8 cellular contexts compared by ENCODE assay signal in genomic region chr1:18957136-18957521, GRCh38. TPM values are rescaled to one million over a fixed set of nuclear protein-coding genes. Genes with fewer than 3 reads are reported as not detected.
DNase-seq lines count a peak whose midpoint lies in the region; ATAC-seq and TF ChIP-seq lines count a peak whose summit lies in the region.

No MANE protein-coding gene starts in this region.

- H3K9me3 ChIP-seq in WERI-Rb-1 (ENCODE audit: severe bottlenecking) (no peaks in the 10 kb centered on the region), cardiac muscle cell (ENCODE audit: low read depth) (no peaks in the 10 kb centered on the region)

- DNase-seq in WERI-Rb-1 (peak; percentile 54), cardiac muscle cell (ENCODE audit: low read depth in 1 of 2, low spot score in 1 of 2) (peak in 1 of 2 donors; percentile 40), sciatic nerve (ENCODE audit: low spot score) (peak; percentile 82), NCI-H1092 (lab: John Stamatoyannopoulos, UW) (no peak)
- DNase-seq in NK-92 treated with Interleukin-12 subunit alpha and Interleukin-12 subunit beta, amount 100 ng/mL, for 24 hours (lab: John Stamatoyannopoulos, UW) = no peak

- peak overlapping the region; percentile 73 for H3K4me3 ChIP-seq in WERI-Rb-1 (ENCODE audit: low read depth, low read length)
- H3K4me3 ChIP-seq in cardiac muscle cell = peak overlapping the region; percentile 79

- intact Hi-C loops in sciatic nerve (cut with DNase I) = no loop called here

- H3K27ac ChIP-seq in WERI-Rb-1 = peak overlapping the region; percentile 5; the same call in 1 of the 2 replicates
- no peak overlapping the region for H3K27ac ChIP-seq in cardiac muscle cell

- H3K27me3 ChIP-seq in WERI-Rb-1 (ENCODE audit: insufficient read depth, low read depth, severe bottlenecking) (no peaks in the 10 kb centered on the region), cardiac muscle cell (peaks cover 28% of the 10 kb centered on the region)

- no peaks in the 10 kb centered on the region for H3K36me3 ChIP-seq in WERI-Rb-1
- no peaks in the 10 kb centered on the region for H3K36me3 ChIP-seq in cardiac muscle cell

- H3K4me1 ChIP-seq in cardiac muscle cell (ENCODE audit: low read depth) = no peaks in the 10 kb centered on the region

- no peak for TF ChIP-seq CTCF in WERI-Rb-1 (IDR thresholded peaks at IDR 0.05; ENCODE audit: low read depth, low read length)
- no peak for TF ChIP-seq CTCF in cardiac muscle cell (IDR thresholded peaks at IDR 0.05; ENCODE audit: low read depth, low read length)

- ATAC-seq in GM19452 (IDR thresholded peaks at IDR 0.05; ENCODE audit: unreplicated experiment) (peak; percentile 5), sciatic nerve (peak; percentile 24), GM21528 (IDR thresholded peaks at IDR 0.05; ENCODE audit: low FRiP score, unreplicated experiment) (no peak), HG02885 (IDR thresholded peaks at IDR 0.05; ENCODE audit: poor library complexity, unreplicated experiment) (no peak)

RNA-seq across cellular contexts. Expression of gene IFFO2, which starts 0.7 kb away (rescaled TPM):
- 8.0 and 18.5 TPM in 2 replicates for total RNA-seq in cardiac muscle cell
- 0.78 and 1.8 TPM in 2 replicates for polyA plus RNA-seq in cardiac muscle cell
- 5.4 TPM for total RNA-seq in sciatic nerve

RNA-seq across cellular contexts. Expression of gene ALDH4A1, which starts 54.8 kb away (rescaled TPM):
- total RNA-seq in cardiac muscle cell (103 and 138 TPM in 2 replicates), sciatic nerve (13.0 TPM)
- polyA plus RNA-seq in cardiac muscle cell = 122 and 126 TPM in 2 replicates

Comparison
In these comparisons a context has a peak if more than half of its experiments do, and no peak if none do; other contexts are left out.
1. ATAC-seq: peak in GM19452 (single experiment) and sciatic nerve (single experiment); none in GM21528 (single experiment) and HG02885 (single experiment).
2. DNase-seq: peak in WERI-Rb-1 (single experiment) and sciatic nerve (single experiment); none in NK-92 treated with Interleukin-12 subunit alpha and Interleukin-12 subunit beta, amount 100 ng/mL, for 24 hours (single experiment) and NCI-H1092 (single experiment).